1 cellular context compared by ENCODE assay signal in the genomic region with DNA sequence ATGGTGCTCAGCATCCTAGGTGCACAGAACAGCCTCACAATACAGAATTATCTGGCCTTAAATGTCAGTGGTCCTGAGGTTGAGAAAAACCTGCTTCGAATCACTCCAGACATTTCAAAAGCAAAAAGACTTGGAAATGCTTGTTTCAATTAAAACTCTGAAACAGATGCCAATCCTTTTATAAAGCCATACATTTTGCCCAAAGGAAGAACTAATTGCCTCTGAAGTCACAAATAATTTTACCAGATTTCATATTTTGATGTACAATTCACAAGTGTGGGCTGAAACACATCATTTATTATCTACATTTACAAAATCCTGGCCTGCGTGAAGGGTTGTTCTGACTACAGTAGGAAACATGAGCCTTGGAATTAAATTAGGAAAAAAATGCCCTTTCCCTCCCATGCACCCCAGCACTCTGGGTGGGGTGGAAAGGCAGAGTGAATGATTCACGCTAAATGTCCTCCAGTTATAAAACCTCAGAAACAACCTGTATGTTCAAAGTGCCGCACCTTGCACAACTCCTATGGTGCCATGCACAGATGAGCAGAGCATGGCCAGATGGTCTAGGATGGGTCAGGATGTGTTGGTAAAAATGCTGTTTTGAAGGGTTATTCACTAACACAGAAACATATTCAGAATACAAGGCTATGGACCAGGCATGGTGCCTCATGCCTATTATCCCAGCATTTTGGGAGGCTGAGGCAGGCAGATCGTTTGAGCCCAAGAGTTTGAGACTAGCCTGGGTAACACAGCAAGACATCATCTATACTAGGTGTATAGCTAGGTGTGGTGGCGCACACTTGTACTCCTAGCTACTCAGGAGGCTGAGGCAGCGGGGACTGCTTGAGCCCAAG.
TF ChIP-seq lines count a peak whose summit lies in the region.

No MANE protein-coding gene starts in this region.

TF ChIP-seq in GM23338, 12 proteins besides CTCF, POLR2A, EP300 and RAD21 (continued from another document):
- TF ChIP-seq POLR2AphosphoS5 (IDR thresholded peaks at IDR 0.05; ENCODE audit: low read depth) (no peak), JUNB (IDR thresholded peaks at IDR 0.05; ENCODE audit: unreplicated experiment) (no peak), STAT1 (IDR thresholded peaks at IDR 0.05; ENCODE audit: unreplicated experiment) (no peak)
